Comparison of ENCODE assay signal across 19 cellular contexts in genomic region chr6:138035070-138035469, GRCh38.
DNase-seq lines count a peak whose midpoint lies in the region; TF ChIP-seq lines count a peak whose summit lies in the region.
"Had no signal": no experiment of that assay in that cellular context is flagged by ENCODE, and none has a peak within 500 bp of the region (broad histone marks: within the 10 kb centered on the region; RNA-seq: fewer than 3 reads in every experiment).

No MANE protein-coding gene starts in this region.

- no peak overlapping the region for H2AFZ ChIP-seq in mammary epithelial cell (ENCODE audit: low read depth, low read length)

- peak overlapping the region; percentile 93 for H3K27ac ChIP-seq in mammary epithelial cell (ENCODE audit: insufficient read depth, low read depth, low read length)
- peak overlapping the region; percentile 86 for H3K27ac ChIP-seq in suprapubic skin
- H3K27ac ChIP-seq: gastrocnemius medialis had no signal

- dilution Hi-C loops in mammary epithelial cell (cut with HindIII; ENCODE audit: low sequenced_read_pairs) = no loop called here

- in situ Hi-C loops in mammary epithelial cell (cut with MboI; ENCODE audit: low sequenced_read_pairs in 2 of 2) = no loop called here

- POLR2A ChIA-PET in activated CD4-positive, alpha-beta T cell treated with anti-CD3 and anti-CD28 coated beads, Interleukin-2, amount 10 ng/mL, durations not matched to agents 7 days and 5 days (lab: Charles Lee) = no interaction called here

- H3K4me3 ChIP-seq in mammary epithelial cell (replicated peaks in 1 of 3; ENCODE audit: insufficient read depth in 1 of 3, low read depth in 2 of 3, low read length in 3 of 3) (no peak overlapping the region), suprapubic skin (no peak overlapping the region)
- H3K4me3 ChIP-seq: gastrocnemius medialis, GM12878 had no signal

- H3K4me3 Mint-ChIP-seq in activated CD4-positive, alpha-beta T cell treated with anti-CD3 and anti-CD28 coated beads, Interleukin-2, amount 10 ng/mL, durations not matched to agents 7 days and 5 days = no peak overlapping the region
- no peak overlapping the region for H3K4me3 Mint-ChIP-seq in activated naive CD8-positive, alpha-beta T cell treated with anti-CD3 and anti-CD28 coated beads for 36 hours
- H3K4me3 Mint-ChIP-seq: activated CD4-positive, alpha-beta T cell treated with anti-CD3 and anti-CD28 coated beads for 36 hours; activated CD8-positive, alpha-beta memory T cell treated with anti-CD3 and anti-CD28 coated beads, Interleukin-2, amount 10 ng/mL, durations not matched to agents 7 days and 5 days; dendritic cell treated with granulocyte-macrophage colony-stimulating factor and Interleukin-4, amounts not matched to agents 40 ng/mL and 50 ng/mL, for 4 days had no signal

- no peaks in the 10 kb centered on the region for H3K36me3 Mint-ChIP-seq in activated CD4-positive, alpha-beta T cell treated with anti-CD3 and anti-CD28 coated beads, Interleukin-2, amount 10 ng/mL, durations not matched to agents 7 days and 5 days (ENCODE audit: low read depth)
- no peaks in the 10 kb centered on the region for H3K36me3 Mint-ChIP-seq in activated naive CD8-positive, alpha-beta T cell treated with anti-CD3 and anti-CD28 coated beads for 36 hours
- H3K36me3 Mint-ChIP-seq: activated CD8-positive, alpha-beta memory T cell treated with anti-CD3 and anti-CD28 coated beads, Interleukin-2, amount 10 ng/mL, durations not matched to agents 7 days and 5 days had no signal

- H3K36me3 ChIP-seq in mammary epithelial cell (ENCODE audit: insufficient read depth, low read length) (no peaks in the 10 kb centered on the region), suprapubic skin (no peaks in the 10 kb centered on the region)
- H3K36me3 ChIP-seq: gastrocnemius medialis had no signal

- no peak for TF ChIP-seq POLR2A in suprapubic skin (IDR thresholded peaks at IDR 0.05)

- H3K79me2 ChIP-seq in mammary epithelial cell (ENCODE audit: insufficient read depth, low read length) = no peaks in the 10 kb centered on the region

- CTCF ChIA-PET in activated CD4-positive, alpha-beta T cell treated with anti-CD3 and anti-CD28 coated beads, Interleukin-2, amount 10 ng/mL, durations not matched to agents 7 days and 5 days (lab: Charles Lee) = no interaction called here
- CTCF ChIA-PET in mammary epithelial cell (lab: Charles Lee; ENCODE audit: low non-redundant PET) = interaction anchor here (0.5 kb wide), 1 partner anchor 721 kb away, joined by 5 read pairs; no protein-coding TSS in a partner anchor

- intact Hi-C loops in mammary epithelial cell (cut with micrococcal nuclease) = loop anchor here (1.0 kb wide), 1 partner anchor 28 kb away; no protein-coding TSS in a partner anchor

- peak overlapping the region; percentile 41 for H3K9ac ChIP-seq in mammary epithelial cell (ENCODE audit: insufficient read depth, low read length)

- peaks cover 59% of the 10 kb centered on the region for H3K4me1 ChIP-seq in mammary epithelial cell (ENCODE audit: insufficient read depth, low read length)
- H3K4me1 ChIP-seq in suprapubic skin = peaks cover 40% of the 10 kb centered on the region
- H3K4me1 ChIP-seq: gastrocnemius medialis had no signal

- no peak for TF ChIP-seq EP300 in suprapubic skin (IDR thresholded peaks at IDR 0.05)

- no peak for DNase-seq in activated CD4-positive, alpha-beta T cell treated with anti-CD3 and anti-CD28 coated beads, Interleukin-2, amount 10 ng/mL, durations not matched to agents 7 days and 5 days
- no peak for DNase-seq in activated CD4-positive, alpha-beta T cell treated with anti-CD3 and anti-CD28 coated beads, Interleukin-2, amount 50 U/mL, for 4 hours
- DNase-seq in NCI-H345 treated with DMSO at 0.1 percent for 48 hours (lab: John Stamatoyannopoulos, UW; ENCODE audit: unreplicated experiment) (peak; percentile 51), mammary epithelial cell (peak; percentile 100), suprapubic skin (ENCODE audit: low spot score in 2 of 2) (peak in 1 of 2 donors; percentile 87), hypothalamus (lab: John Stamatoyannopoulos, UW) (no peak), amygdala (lab: John Stamatoyannopoulos, UW) (no peak)
- no peak for DNase-seq in activated naive CD8-positive, alpha-beta T cell treated with anti-CD3 and anti-CD28 coated beads for 36 hours
- DNase-seq: activated CD4-positive, alpha-beta T cell treated with anti-CD3 and anti-CD28 coated beads for 36 hours; activated CD8-positive, alpha-beta memory T cell treated with anti-CD3 and anti-CD28 coated beads, Interleukin-2, amount 10 ng/mL, durations not matched to agents 7 days and 5 days; gastrocnemius medialis; left cardiac atrium; NCI-H2029; NK-92 treated with Interleukin-12 subunit alpha and Interleukin-12 subunit beta, amount 100 ng/mL, for 24 hours; RPMI8226; small intestine; SW 1271 had no signal

- no peaks in the 10 kb centered on the region for H3K9me3 Mint-ChIP-seq in activated CD4-positive, alpha-beta T cell treated with anti-CD3 and anti-CD28 coated beads, Interleukin-2, amount 10 ng/mL, durations not matched to agents 7 days and 5 days
- no peaks in the 10 kb centered on the region for H3K9me3 Mint-ChIP-seq in activated naive CD8-positive, alpha-beta T cell treated with anti-CD3 and anti-CD28 coated beads for 36 hours
- H3K9me3 Mint-ChIP-seq: dendritic cell treated with granulocyte-macrophage colony-stimulating factor and Interleukin-4, amounts not matched to agents 40 ng/mL and 50 ng/mL, for 4 days had no signal

- peak overlapping the region; percentile 14 for H3K27ac Mint-ChIP-seq in activated CD4-positive, alpha-beta T cell treated with anti-CD3 and anti-CD28 coated beads, Interleukin-2, amount 10 ng/mL, durations not matched to agents 7 days and 5 days
- H3K27ac Mint-ChIP-seq in activated naive CD8-positive, alpha-beta T cell treated with anti-CD3 and anti-CD28 coated beads for 36 hours = no peak overlapping the region
- H3K27ac Mint-ChIP-seq: activated CD4-positive, alpha-beta T cell treated with anti-CD3 and anti-CD28 coated beads for 36 hours; activated CD8-positive, alpha-beta memory T cell treated with anti-CD3 and anti-CD28 coated beads, Interleukin-2, amount 10 ng/mL, durations not matched to agents 7 days and 5 days; dendritic cell treated with granulocyte-macrophage colony-stimulating factor and Interleukin-4, amounts not matched to agents 40 ng/mL and 50 ng/mL, for 4 days had no signal

- BruUV-seq in mammary epithelial cell (replicated peaks; lab: Mats Ljungman, UMichigan) = no TSS peak

- H3K27me3 Mint-ChIP-seq in activated CD4-positive, alpha-beta T cell treated with anti-CD3 and anti-CD28 coated beads, Interleukin-2, amount 10 ng/mL, durations not matched to agents 7 days and 5 days = peaks cover 2% of the 10 kb centered on the region
- H3K27me3 Mint-ChIP-seq in activated naive CD8-positive, alpha-beta T cell treated with anti-CD3 and anti-CD28 coated beads for 36 hours = no peaks in the 10 kb centered on the region
- H3K27me3 Mint-ChIP-seq: activated CD4-positive, alpha-beta T cell treated with anti-CD3 and anti-CD28 coated beads for 36 hours; activated CD8-positive, alpha-beta memory T cell treated with anti-CD3 and anti-CD28 coated beads, Interleukin-2, amount 10 ng/mL, durations not matched to agents 7 days and 5 days had no signal

- no peaks in the 10 kb centered on the region for H4K20me1 ChIP-seq in mammary epithelial cell (ENCODE audit: insufficient read depth, low read length)

- no peaks in the 10 kb centered on the region for H3K27me3 ChIP-seq in mammary epithelial cell (ENCODE audit: insufficient read depth, low read length)
- H3K27me3 ChIP-seq in suprapubic skin = no peaks in the 10 kb centered on the region
- H3K27me3 ChIP-seq: gastrocnemius medialis had no signal

- 28% methylated on average over 4 of the region's 5 CpGs for WGBS in mammary epithelial cell (ENCODE audit: low coverage, missing lambda C conversion rate)
- 57% methylated on average over 5 of the region's 5 CpGs for WGBS in suprapubic skin

- H3K4me1 Mint-ChIP-seq in activated CD4-positive, alpha-beta T cell treated with anti-CD3 and anti-CD28 coated beads, Interleukin-2, amount 10 ng/mL, durations not matched to agents 7 days and 5 days = no peaks in the 10 kb centered on the region
- H3K4me1 Mint-ChIP-seq in activated naive CD8-positive, alpha-beta T cell treated with anti-CD3 and anti-CD28 coated beads for 36 hours = no peaks in the 10 kb centered on the region
- H3K4me1 Mint-ChIP-seq: activated CD4-positive, alpha-beta T cell treated with anti-CD3 and anti-CD28 coated beads for 36 hours had no signal

- TF ChIP-seq CTCF in mammary epithelial cell (conservative IDR thresholded peaks at IDR 0.05 in 1 of 2, IDR thresholded peaks at IDR 0.05 in 1 of 2; ENCODE audit: extremely low read depth in 1 of 2, insufficient read depth in 1 of 2, low read depth in 1 of 2, low read length in 2 of 2) (peak in 1 of 2 donors; percentile 21), suprapubic skin (IDR thresholded peaks at IDR 0.05) (no peak)

- H3K9me3 ChIP-seq in mammary epithelial cell (replicated peaks; ENCODE audit: insufficient read depth, low read length) (no peaks in the 10 kb centered on the region), suprapubic skin (no peaks in the 10 kb centered on the region)
- H3K9me3 ChIP-seq: gastrocnemius medialis had no signal

- no peak overlapping the region for H3K4me2 ChIP-seq in mammary epithelial cell (ENCODE audit: insufficient read depth, low read depth, low read length)

Comparison
In these comparisons a context has a peak if more than half of its experiments do, and no peak if none do; other contexts are left out.
1. DNase-seq: peak in NCI-H345 treated with DMSO at 0.1 percent for 48 hours (single experiment) and mammary epithelial cell (single experiment); none in activated CD4-positive, alpha-beta T cell treated with anti-CD3 and anti-CD28 coated beads, Interleukin-2, amount 10 ng/mL, durations not matched to agents 7 days and 5 days (single experiment), activated CD4-positive, alpha-beta T cell treated with anti-CD3 and anti-CD28 coated beads, Interleukin-2, amount 50 U/mL, for 4 hours (0 of 2), hypothalamus (0 of 51), amygdala (0 of 56) and activated naive CD8-positive, alpha-beta T cell treated with anti-CD3 and anti-CD28 coated beads for 36 hours (single experiment).